ENCODE assay signal across 16 cellular contexts in the genomic region with DNA sequence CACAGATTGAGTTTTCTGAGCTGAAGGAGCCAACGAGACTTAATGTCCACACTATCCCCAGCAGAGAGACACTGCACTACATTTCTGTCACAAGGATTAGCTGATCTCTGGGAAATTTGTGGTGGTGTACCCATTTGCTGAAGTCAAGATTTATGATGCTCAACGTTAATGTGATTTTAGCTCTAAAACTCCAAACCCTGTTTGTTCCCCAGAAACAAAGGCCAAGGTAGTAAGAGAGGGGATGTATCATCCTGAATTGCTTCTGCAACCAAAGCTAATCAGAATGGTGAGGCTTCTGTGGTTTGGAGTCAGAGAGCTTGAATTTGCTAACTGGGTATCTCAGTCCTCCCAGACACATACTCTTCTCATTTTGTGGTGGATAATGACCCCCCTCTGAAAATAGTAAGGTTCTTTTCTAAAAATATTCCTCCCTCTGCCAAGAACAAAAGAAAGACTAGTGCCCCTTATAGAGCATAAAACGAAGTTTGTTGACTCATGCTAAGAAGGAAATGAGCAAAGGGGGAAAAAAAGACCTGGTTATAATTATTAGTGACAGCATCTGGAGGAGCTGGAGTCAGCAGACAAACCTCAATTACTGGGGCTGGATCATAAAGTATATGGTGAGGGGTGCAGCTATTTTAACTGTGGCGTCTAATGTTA.
A peak's percentile ranks its signal among the peaks of the same experiment; 100 is the strongest.
DNase-seq lines count a peak whose midpoint lies in the region; ATAC-seq and TF ChIP-seq lines count a peak whose summit lies in the region.
"Had no signal": no experiment of that assay in that cellular context is flagged by ENCODE, and none has a peak within 500 bp of the region (broad histone marks: within the 10 kb centered on the region; RNA-seq: fewer than 3 reads in every experiment).

No MANE protein-coding gene starts in this region.

- H3K79me2 ChIP-seq in ACC112 (ENCODE audit: control insufficient read depth, insufficient read depth, low read length, unreplicated experiment) = no peaks in the 10 kb centered on the region
- H3K79me2 ChIP-seq: hepatocyte had no signal

- peak overlapping the region; percentile 83 for H2AFZ ChIP-seq in ACC112 (ENCODE audit: low read length, unreplicated experiment)
- H2AFZ ChIP-seq: hepatocyte had no signal

- H3K4me1 ChIP-seq in ACC112 (ENCODE audit: control insufficient read depth, insufficient read depth, low read length, unreplicated experiment) (peaks cover 16% of the 10 kb centered on the region), endodermal cell (ENCODE audit: control insufficient read depth, insufficient read depth, low read length) (peaks cover 9% of the 10 kb centered on the region)
- H3K4me1 ChIP-seq in effector memory CD4-positive, alpha-beta T cell (ENCODE audit: control insufficient read depth, insufficient read depth, low read length, poor library complexity, severe bottlenecking) = no peaks in the 10 kb centered on the region

- ATAC-seq in GM21515 (IDR thresholded peaks at IDR 0.05; ENCODE audit: unreplicated experiment) = no peak

- H3K4me3 ChIP-seq in ACC112 (ENCODE audit: low read depth, low read length) = no peak overlapping the region
- no peak overlapping the region for H3K4me3 ChIP-seq in fibroblast of the aortic adventitia (ENCODE audit: low read depth, low read length)
- no peak overlapping the region for H3K4me3 ChIP-seq in effector memory CD4-positive, alpha-beta T cell (ENCODE audit: insufficient read depth, low read depth, low read length, poor library complexity, severe bottlenecking)
- H3K4me3 ChIP-seq in endodermal cell (ENCODE audit: low read length) = no peak overlapping the region
- H3K4me3 ChIP-seq: hepatocyte, SK-N-MC had no signal

- WGBS in endodermal cell (ENCODE audit: insufficient coverage in 1 of 2, insufficient read length in 1 of 2), 2 experiments = 90% methylated on average over 4 of the region's 4 CpGs; no CpG with 5 or more reads in 1 of the 2 experiments

- TF ChIP-seq CTCF in fibroblast of the aortic adventitia (IDR thresholded peaks at IDR 0.05; ENCODE audit: insufficient read depth, low read length) = no peak
- TF ChIP-seq CTCF in endodermal cell (conservative IDR thresholded peaks at IDR 0.05) = no peak

- H3K4me1 Mint-ChIP-seq in endodermal cell = peaks cover 12% of the 10 kb centered on the region

- H3K27ac Mint-ChIP-seq in endodermal cell = no peak overlapping the region

- H3K27ac ChIP-seq in ACC112 (ENCODE audit: low read depth, low read length) (peak overlapping the region; percentile 51), endodermal cell (ENCODE audit: low read depth, low read length) (no peak overlapping the region)
- H3K27ac ChIP-seq in effector memory CD4-positive, alpha-beta T cell (ENCODE audit: insufficient read depth, low read length, poor library complexity, severe bottlenecking) = no peak overlapping the region
- H3K27ac ChIP-seq: hepatocyte, SK-N-MC had no signal

- H3K9me3 Mint-ChIP-seq in endodermal cell = no peaks in the 10 kb centered on the region

- H3K4me3 Mint-ChIP-seq in endodermal cell = no peak overlapping the region

- H3K36me3 ChIP-seq in ACC112 (ENCODE audit: insufficient read depth, low read length) (peaks cover 4% of the 10 kb centered on the region; the same call in 1 of the 2 replicates), endodermal cell (ENCODE audit: control insufficient read depth, insufficient read depth, low read length) (no peaks in the 10 kb centered on the region)
- H3K36me3 ChIP-seq in effector memory CD4-positive, alpha-beta T cell (ENCODE audit: control insufficient read depth, insufficient read depth, low read length) = no peaks in the 10 kb centered on the region

- no peaks in the 10 kb centered on the region for H3K36me3 Mint-ChIP-seq in endodermal cell (ENCODE audit: low read depth)

- H3K27me3 ChIP-seq in ACC112 (ENCODE audit: insufficient read depth, low read length) (no peaks in the 10 kb centered on the region), endodermal cell (ENCODE audit: control insufficient read depth, insufficient read depth, low read length, poor library complexity, severe bottlenecking) (no peaks in the 10 kb centered on the region)
- no peaks in the 10 kb centered on the region for H3K27me3 ChIP-seq in effector memory CD4-positive, alpha-beta T cell (replicated peaks; ENCODE audit: control insufficient read depth, insufficient read depth, low read length, poor library complexity, severe bottlenecking)
- H3K27me3 ChIP-seq: hepatocyte had no signal

- no peaks in the 10 kb centered on the region for H3K9me3 ChIP-seq in effector memory CD4-positive, alpha-beta T cell (ENCODE audit: control insufficient read depth, low read length)
- peaks cover 5% of the 10 kb centered on the region for H3K9me3 ChIP-seq in endodermal cell (ENCODE audit: control insufficient read depth, low read length)

- DNase-seq in HCEC 1CT = peak; percentile 37
- DNase-seq in NOMO-1 treated with dmso at 0.1 percent for 144 hours (lab: John Stamatoyannopoulos, UW; ENCODE audit: unreplicated experiment) = peak; percentile 53
- DNase-seq in fibroblast of the aortic adventitia (ENCODE audit: low read depth) = peak; percentile 6
- no peak for DNase-seq in NCI-H345 treated with DMSO at 0.1 percent for 48 hours (lab: John Stamatoyannopoulos, UW; ENCODE audit: unreplicated experiment)
- no peak for DNase-seq in effector memory CD4-positive, alpha-beta T cell
- DNase-seq in endodermal cell = no peak
- DNase-seq: activated T-cell treated with anti-CD3 and anti-CD28 coated beads, Interleukin-2, amount 50 U/mL, for 1 hour; AML-193; amygdala; DND-41; NCI-H524 treated with DMSO at 0.1 percent for 48 hours; nucleus accumbens had no signal

- no peak overlapping the region for H3K9ac ChIP-seq in endodermal cell (ENCODE audit: extremely low read depth, low read length, poor library complexity, severe bottlenecking)

- H3K27me3 Mint-ChIP-seq in endodermal cell (ENCODE audit: insufficient read depth) = no peaks in the 10 kb centered on the region

Comparison
In these comparisons a context has a peak if more than half of its experiments do, and no peak if none do; other contexts are left out.
1. DNase-seq: peak in HCEC 1CT (single experiment), NOMO-1 treated with dmso at 0.1 percent for 144 hours (single experiment) and fibroblast of the aortic adventitia (single experiment); none in NCI-H345 treated with DMSO at 0.1 percent for 48 hours (single experiment), effector memory CD4-positive, alpha-beta T cell (0 of 3) and endodermal cell (single experiment).